ENCODE assay signal across 12 cellular contexts in the genomic region with DNA sequence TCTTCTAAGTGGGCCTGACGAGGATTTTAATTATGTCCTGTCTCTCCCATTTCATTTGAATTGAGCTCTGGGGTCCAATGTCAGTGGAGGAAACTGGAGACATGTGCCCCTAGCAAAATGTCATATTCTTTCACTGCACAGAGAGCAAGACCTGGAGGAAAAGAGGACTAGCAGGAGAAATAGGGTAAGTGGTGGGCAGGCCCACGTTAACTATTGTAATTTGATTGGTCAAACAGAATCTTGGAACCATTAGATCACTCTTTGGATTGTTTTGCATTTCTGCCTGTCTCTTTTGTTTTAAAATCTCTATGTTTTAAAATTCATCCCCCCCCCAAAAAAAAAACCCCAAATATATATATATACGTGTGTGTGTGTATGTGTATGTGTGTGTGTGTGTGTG.
DNase-seq lines count a peak whose midpoint lies in the region; ATAC-seq and TF ChIP-seq lines count a peak whose summit lies in the region.
"Had no signal": no experiment of that assay in that cellular context is flagged by ENCODE, and none has a peak within 500 bp of the region (broad histone marks: within the 10 kb centered on the region; RNA-seq: fewer than 3 reads in every experiment).

No MANE protein-coding gene starts in this region.

- TF ChIP-seq CTCF in tibial nerve (IDR thresholded peaks at IDR 0.05), result no peak
- TF ChIP-seq CTCF in gastroesophageal sphincter (IDR thresholded peaks at IDR 0.05), result no peak

- no peak for TF ChIP-seq EP300 in tibial nerve (IDR thresholded peaks at IDR 0.05)
- no peak for TF ChIP-seq EP300 in gastroesophageal sphincter (IDR thresholded peaks at IDR 0.05)

- peak overlapping the region; percentile 34 for H3K27ac Mint-ChIP-seq in activated naive CD8-positive, alpha-beta T cell
- no peak overlapping the region for H3K27ac Mint-ChIP-seq in activated naive CD8-positive, alpha-beta T cell treated with anti-CD3 and anti-CD28 coated beads for 36 hours
- no peak overlapping the region for H3K27ac Mint-ChIP-seq in activated naive CD8-positive, alpha-beta T cell treated with anti-CD3 and anti-CD28 coated beads, Interleukin-2, amount 50 U/mL, for 24 hours

- no peak for ATAC-seq in activated naive CD8-positive, alpha-beta T cell treated with anti-CD3 and anti-CD28 coated beads, Interleukin-2, amount 50 U/mL, for 24 hours
- ATAC-seq in GM18520 (IDR thresholded peaks at IDR 0.05; ENCODE audit: unreplicated experiment) (no peak), gastroesophageal sphincter (no peak)

- TF ChIP-seq POLR2A in tibial nerve (IDR thresholded peaks at IDR 0.05) (no peak), gastroesophageal sphincter (IDR thresholded peaks at IDR 0.05) (no peak)

- H3K9me3 ChIP-seq in mesodermal cell (ENCODE audit: control insufficient read depth, low read length), result peaks cover 4% of the 10 kb centered on the region
- peaks cover 0 to 12% (median 0%) of the 10 kb centered on the region in 4 donors for H3K9me3 ChIP-seq in tibial nerve
- no peaks in the 10 kb centered on the region for H3K9me3 ChIP-seq in gastroesophageal sphincter
- H3K9me3 ChIP-seq: upper lobe of left lung had no signal

- H3K4me1 ChIP-seq in mesodermal cell (ENCODE audit: control insufficient read depth, insufficient read depth, low read length, poor library complexity, severe bottlenecking) (peaks cover 21% of the 10 kb centered on the region), tibial nerve (peaks cover 0 to 37% (median 7%) of the 10 kb centered on the region in 4 donors), gastroesophageal sphincter (peaks cover 0 to 5% (median 3%) of the 10 kb centered on the region in 3 donors)

- no peaks in the 10 kb centered on the region for H3K9me3 Mint-ChIP-seq in activated naive CD8-positive, alpha-beta T cell (ENCODE audit: low read depth)
- H3K9me3 Mint-ChIP-seq in activated naive CD8-positive, alpha-beta T cell treated with anti-CD3 and anti-CD28 coated beads for 36 hours, result peaks cover 10% of the 10 kb centered on the region
- H3K9me3 Mint-ChIP-seq in activated naive CD8-positive, alpha-beta T cell treated with anti-CD3 and anti-CD28 coated beads, Interleukin-2, amount 50 U/mL, for 24 hours, result peaks cover 7% of the 10 kb centered on the region

- H3K4me3 ChIP-seq in mesodermal cell (ENCODE audit: extremely low read depth, insufficient read depth, low read length, poor library complexity, severe bottlenecking) (no peak overlapping the region), tibial nerve (peak overlapping the region in 1 of 4 donors; percentile 38), gastroesophageal sphincter (no peak overlapping the region)

- DNase-seq in activated naive CD8-positive, alpha-beta T cell treated with anti-CD3 and anti-CD28 coated beads for 36 hours, result no peak
- DNase-seq in activated naive CD8-positive, alpha-beta T cell treated with anti-CD3 and anti-CD28 coated beads, Interleukin-2, amount 50 U/mL, for 24 hours, result no peak
- DNase-seq in tibial nerve (ENCODE audit: low spot score in 2 of 2), result no peak
- DNase-seq in activated naive CD4-positive, alpha-beta T cell treated with Interleukin-2 at 50 U/mL for 16 hours, result no peak
- DNase-seq: activated T-cell treated with anti-CD3 and anti-CD28 coated beads, Interleukin-2, amount 50 U/mL, for 1 hour; NK-92 treated with Interleukin-12 subunit alpha and Interleukin-12 subunit beta, amount 100 ng/mL, for 24 hours had no signal

- no peaks in the 10 kb centered on the region for H3K36me3 Mint-ChIP-seq in activated naive CD8-positive, alpha-beta T cell
- peaks cover 3% of the 10 kb centered on the region for H3K36me3 Mint-ChIP-seq in activated naive CD8-positive, alpha-beta T cell treated with anti-CD3 and anti-CD28 coated beads for 36 hours
- H3K36me3 Mint-ChIP-seq in activated naive CD8-positive, alpha-beta T cell treated with anti-CD3 and anti-CD28 coated beads, Interleukin-2, amount 50 U/mL, for 24 hours (ENCODE audit: low read depth), result peaks cover 6% of the 10 kb centered on the region

- peak overlapping the region; percentile 86 for H3K27ac ChIP-seq in mesodermal cell (ENCODE audit: low read depth, low read length, severe bottlenecking)
- peak overlapping the region in 3 of 4 donors; percentile 65 to 86 (median 85) for H3K27ac ChIP-seq in tibial nerve
- peak overlapping the region in 1 of 4 donors; percentile 37 for H3K27ac ChIP-seq in gastroesophageal sphincter
- H3K27ac ChIP-seq: HL-60 had no signal

- H3K4me3 Mint-ChIP-seq in activated naive CD8-positive, alpha-beta T cell, result peak overlapping the region; percentile 38
- H3K4me3 Mint-ChIP-seq in activated naive CD8-positive, alpha-beta T cell treated with anti-CD3 and anti-CD28 coated beads for 36 hours, result no peak overlapping the region
- peak overlapping the region; percentile 45 for H3K4me3 Mint-ChIP-seq in activated naive CD8-positive, alpha-beta T cell treated with anti-CD3 and anti-CD28 coated beads, Interleukin-2, amount 50 U/mL, for 24 hours

- no peaks in the 10 kb centered on the region for H3K36me3 ChIP-seq in mesodermal cell (ENCODE audit: control insufficient read depth, insufficient read depth, low read length)
- H3K36me3 ChIP-seq in tibial nerve, result no peaks in the 10 kb centered on the region
- no peaks in the 10 kb centered on the region for H3K36me3 ChIP-seq in gastroesophageal sphincter
- H3K36me3 ChIP-seq: upper lobe of left lung had no signal

- H3K27me3 Mint-ChIP-seq in activated naive CD8-positive, alpha-beta T cell, result peaks cover 43% of the 10 kb centered on the region
- H3K27me3 Mint-ChIP-seq in activated naive CD8-positive, alpha-beta T cell treated with anti-CD3 and anti-CD28 coated beads for 36 hours, result peaks cover 80% of the 10 kb centered on the region
- peaks cover 69% of the 10 kb centered on the region for H3K27me3 Mint-ChIP-seq in activated naive CD8-positive, alpha-beta T cell treated with anti-CD3 and anti-CD28 coated beads, Interleukin-2, amount 50 U/mL, for 24 hours

- peaks cover 43% of the 10 kb centered on the region for H3K4me1 Mint-ChIP-seq in activated naive CD8-positive, alpha-beta T cell (ENCODE audit: low read depth)
- peaks cover 40% of the 10 kb centered on the region for H3K4me1 Mint-ChIP-seq in activated naive CD8-positive, alpha-beta T cell treated with anti-CD3 and anti-CD28 coated beads for 36 hours
- H3K4me1 Mint-ChIP-seq in activated naive CD8-positive, alpha-beta T cell treated with anti-CD3 and anti-CD28 coated beads, Interleukin-2, amount 50 U/mL, for 24 hours, result peaks cover 40% of the 10 kb centered on the region

- H3K27me3 ChIP-seq in tibial nerve, result no peaks in the 10 kb centered on the region
- no peaks in the 10 kb centered on the region for H3K27me3 ChIP-seq in gastroesophageal sphincter
- H3K27me3 ChIP-seq: upper lobe of left lung had no signal

- 86 to 88% methylated on average over 1 to 2 of the region's 3 CpGs for WGBS in mesodermal cell (ENCODE audit: insufficient coverage in 2 of 2), 2 experiments
- WGBS in tibial nerve, 2 donors, result 27 to 33% methylated on average over 3 of the region's 3 CpGs
- 39 to 60% methylated on average over 2 to 3 of the region's 3 CpGs for WGBS in gastroesophageal sphincter (ENCODE audit: low coverage in 1 of 2), 2 donors
